7 cellular contexts compared by ENCODE assay signal in genomic region chr9:32581512-32582143, GRCh38. TPM values are rescaled to one million over a fixed set of nuclear protein-coding genes. Genes with fewer than 3 reads are reported as not detected.
DNase-seq lines count a peak whose midpoint lies in the region; ATAC-seq and TF ChIP-seq lines count a peak whose summit lies in the region.

No MANE protein-coding gene starts in this region.

- H3K4me3 Mint-ChIP-seq in activated CD4-positive, alpha-beta T cell treated with anti-CD3 and anti-CD28 coated beads, Interleukin-2, amount 10 ng/mL, durations not matched to agents 24 days and 14 days = no peak overlapping the region

- in situ Hi-C loops in GM23248 (cut with MboI) = loop anchor here (5.0 kb wide), 1 partner anchor 391 kb away; no protein-coding TSS in a partner anchor

- H3K4me2 ChIP-seq in DND-41 (ENCODE audit: insufficient read depth, low read length) (no peak overlapping the region), GM23248 (ENCODE audit: unreplicated experiment) (no peak overlapping the region)

- peak; percentile 66 for TF ChIP-seq CTCF in DND-41 (IDR thresholded peaks at IDR 0.05; ENCODE audit: borderline replicate concordance, extremely low read depth, low read length, poor library complexity, severe bottlenecking)

- H3K36me3 Mint-ChIP-seq in activated CD4-positive, alpha-beta T cell treated with anti-CD3 and anti-CD28 coated beads, Interleukin-2, amount 10 ng/mL, durations not matched to agents 24 days and 14 days (ENCODE audit: low read depth) = no peaks in the 10 kb centered on the region

- DNase-seq in DND-41 (peak; percentile 28), GM23248 (peak; percentile 65), NCI-H2081 treated with DMSO at 0.1 percent for 48 hours (lab: John Stamatoyannopoulos, UW) (peak; percentile 55), globus pallidus (ENCODE audit: low spot score) (peak; percentile 26), smooth muscle cell of the brain vasculature (ENCODE audit: low read depth, low spot score) (peak; percentile 33)
- DNase-seq in activated CD4-positive, alpha-beta T cell treated with anti-CD3 and anti-CD28 coated beads, Interleukin-2, amount 10 ng/mL, durations not matched to agents 24 days and 14 days = peak; percentile 79
- DNase-seq in activated CD8-positive, alpha-beta memory T cell treated with anti-CD3 and anti-CD28 coated beads, Interleukin-2, amount 50 U/mL, for 4 hours = no peak

- no peaks in the 10 kb centered on the region for H3K9me3 ChIP-seq in DND-41 (ENCODE audit: insufficient read depth, low read length, severe bottlenecking)
- H3K9me3 ChIP-seq in GM23248 (ENCODE audit: low read depth) = no peaks in the 10 kb centered on the region

- intact Hi-C loops in activated CD4-positive, alpha-beta T cell treated with anti-CD3 and anti-CD28 coated beads, Interleukin-2, amount 10 ng/mL, durations not matched to agents 24 days and 14 days (cut with micrococcal nuclease) = loop anchor here (2.0 kb wide), 1 partner anchor 387 kb away; no protein-coding TSS in a partner anchor

- no peaks in the 10 kb centered on the region for H3K9me3 Mint-ChIP-seq in activated CD4-positive, alpha-beta T cell treated with anti-CD3 and anti-CD28 coated beads, Interleukin-2, amount 10 ng/mL, durations not matched to agents 24 days and 14 days

- no peak overlapping the region for H3K4me3 ChIP-seq in DND-41 (ENCODE audit: low read depth in 1 of 2, low read length in 2 of 2)
- H3K4me3 ChIP-seq in GM23248 = no peak overlapping the region

- H3K9ac ChIP-seq in DND-41 (ENCODE audit: low read depth, low read length) (no peak overlapping the region), GM23248 (no peak overlapping the region)

- no peaks in the 10 kb centered on the region for H4K20me1 ChIP-seq in DND-41 (ENCODE audit: insufficient read depth, low read length)
- no peaks in the 10 kb centered on the region for H4K20me1 ChIP-seq in GM23248 (ENCODE audit: insufficient read depth)

- 12 to 15% methylated on average over 3 of the region's 3 CpGs for WGBS in GM23248 (ENCODE audit: low coverage in 1 of 2, low lambda C conversion rate in 2 of 2, missing lambda C conversion rate in 2 of 2), 2 experiments

- H3K27me3 ChIP-seq in DND-41 (ENCODE audit: insufficient read depth, low read length, poor library complexity) = peaks cover 3% of the 10 kb centered on the region
- H3K27me3 ChIP-seq in GM23248 (replicated peaks; ENCODE audit: insufficient read depth) = no peaks in the 10 kb centered on the region

- H3K27ac Mint-ChIP-seq in activated CD4-positive, alpha-beta T cell treated with anti-CD3 and anti-CD28 coated beads, Interleukin-2, amount 10 ng/mL, durations not matched to agents 24 days and 14 days = no peak overlapping the region

- no peaks in the 10 kb centered on the region for H3F3A ChIP-seq in GM23248 (ENCODE audit: insufficient read depth)

- H3K79me2 ChIP-seq in DND-41 (ENCODE audit: insufficient read depth, low read length) (no peaks in the 10 kb centered on the region), GM23248 (ENCODE audit: insufficient read depth) (no peaks in the 10 kb centered on the region)

- peaks cover 7% of the 10 kb centered on the region for H3K4me1 Mint-ChIP-seq in activated CD4-positive, alpha-beta T cell treated with anti-CD3 and anti-CD28 coated beads, Interleukin-2, amount 10 ng/mL, durations not matched to agents 24 days and 14 days

- H3K27ac ChIP-seq in DND-41 (ENCODE audit: low read length) (no peak overlapping the region), GM23248 (no peak overlapping the region)

- H3K4me1 ChIP-seq in DND-41 (ENCODE audit: insufficient read depth, low read length) (no peaks in the 10 kb centered on the region), GM23248 (ENCODE audit: insufficient read depth) (no peaks in the 10 kb centered on the region)

- H3K9me2 ChIP-seq in GM23248 (ENCODE audit: insufficient read depth) = no peaks in the 10 kb centered on the region

- H2AFZ ChIP-seq in DND-41 (ENCODE audit: low read depth, low read length) (no peak overlapping the region), GM23248 (no peak overlapping the region)

- peak; percentile 70 for ATAC-seq in DND-41 (ENCODE audit: insufficient read depth, low read depth)

- peaks cover 41% of the 10 kb centered on the region for H3K27me3 Mint-ChIP-seq in activated CD4-positive, alpha-beta T cell treated with anti-CD3 and anti-CD28 coated beads, Interleukin-2, amount 10 ng/mL, durations not matched to agents 24 days and 14 days

- H3K36me3 ChIP-seq in DND-41 (ENCODE audit: insufficient read depth, low read length) (no peaks in the 10 kb centered on the region), GM23248 (ENCODE audit: low read depth) (no peaks in the 10 kb centered on the region)

RNA-seq across cellular contexts. Expression of gene NDUFB6, which starts 8.7 kb away (rescaled TPM):
- 31.8 and 43.6 TPM in 2 replicates for total RNA-seq in GM23248 (2014; rRNA removed; shearing (Covaris generic))
- 172 and 175 TPM in 2 replicates for polyA plus RNA-seq in GM23248 (2016; fragmentation: Nextera tagmentation; extraction: Ambion mirVana)
- 46.9 and 47.1 TPM in 2 replicates for total RNA-seq in activated CD4-positive, alpha-beta T cell treated with anti-CD3 and anti-CD28 coated beads, Interleukin-2, amount 10 ng/mL, durations not matched to agents 24 days and 14 days

RNA-seq across cellular contexts. Expression of gene TOPORS, which starts 29.2 kb away (rescaled TPM):
- 26.9 and 28.1 TPM in 2 replicates for total RNA-seq in GM23248 (2014; rRNA removed; shearing (Covaris generic))
- polyA plus RNA-seq in GM23248 (2016; fragmentation: Nextera tagmentation; extraction: Ambion mirVana) = 16.4 and 18.7 TPM in 2 replicates
- 14.5 and 15.1 TPM in 2 replicates for total RNA-seq in activated CD4-positive, alpha-beta T cell treated with anti-CD3 and anti-CD28 coated beads, Interleukin-2, amount 10 ng/mL, durations not matched to agents 24 days and 14 days

RNA-seq across cellular contexts. Expression of gene SMIM27, which starts 29.5 kb away (rescaled TPM):
- 0.51 and 4.1 TPM in 2 replicates for total RNA-seq in GM23248 (2014; rRNA removed; shearing (Covaris generic))
- polyA plus RNA-seq in GM23248 (2016; fragmentation: Nextera tagmentation; extraction: Ambion mirVana) = 40.1 and 41.4 TPM in 2 replicates
- 14.0 and 15.6 TPM in 2 replicates for total RNA-seq in activated CD4-positive, alpha-beta T cell treated with anti-CD3 and anti-CD28 coated beads, Interleukin-2, amount 10 ng/mL, durations not matched to agents 24 days and 14 days

RNA-seq across cellular contexts. Expression of gene TAF1L, which starts 53.8 kb away (rescaled TPM):
- not detected in 2 replicates for total RNA-seq in GM23248 (2014; rRNA removed; shearing (Covaris generic))
- not detected in 2 replicates for polyA plus RNA-seq in GM23248 (2016; fragmentation: Nextera tagmentation; extraction: Ambion mirVana)
- 0.05 TPM in 1 of 2 replicates, not detected in the other for total RNA-seq in activated CD4-positive, alpha-beta T cell treated with anti-CD3 and anti-CD28 coated beads, Interleukin-2, amount 10 ng/mL, durations not matched to agents 24 days and 14 days

RNA-seq across cellular contexts. Expression of gene RIGI, which starts 55.6 kb away (rescaled TPM):
- total RNA-seq in GM23248 (2014; rRNA removed; shearing (Covaris generic)) = 5.4 and 8.2 TPM in 2 replicates
- polyA plus RNA-seq in GM23248 (2016; fragmentation: Nextera tagmentation; extraction: Ambion mirVana) = 3.9 and 5.1 TPM in 2 replicates
- 5.5 and 6.1 TPM in 2 replicates for total RNA-seq in activated CD4-positive, alpha-beta T cell treated with anti-CD3 and anti-CD28 coated beads, Interleukin-2, amount 10 ng/mL, durations not matched to agents 24 days and 14 days
